Comparison of ENCODE assay signal across 20 cellular contexts in the genomic region with DNA sequence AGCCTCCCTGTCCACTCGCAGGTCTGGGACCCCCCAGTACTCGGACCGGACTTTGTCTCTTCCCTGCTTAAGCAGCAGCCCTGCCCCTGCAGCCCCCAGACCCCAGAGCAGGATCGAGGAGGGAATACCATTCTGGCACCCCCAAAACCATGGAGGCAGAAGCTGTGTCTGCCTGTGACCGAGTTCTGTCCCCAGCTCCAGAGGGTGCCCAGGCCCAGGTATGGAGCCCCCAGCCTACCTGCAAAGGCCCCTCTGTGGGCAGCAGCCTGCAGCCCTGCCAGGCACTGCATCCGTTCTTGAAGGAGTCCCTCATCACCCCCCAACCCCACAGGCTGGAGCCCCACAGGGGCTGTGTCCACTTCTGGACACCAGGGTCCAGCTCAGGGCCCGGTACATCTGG.
"Had no signal": no experiment of that assay in that cellular context is flagged by ENCODE, and none has a peak within 500 bp of the region (broad histone marks: within the 10 kb centered on the region; RNA-seq: fewer than 3 reads in every experiment).

No MANE protein-coding gene starts in this region.

- H3K9me3 Mint-ChIP-seq: activated naive CD4-positive, alpha-beta T cell treated with anti-CD3 and anti-CD28 coated beads, Interleukin-2, amount 50 U/mL, for 72 hours; activated T-cell treated with anti-CD3 and anti-CD28 coated beads, Interleukin-2, amount 50 U/mL, for 72 hours; immature natural killer cell; stimulated activated naive CD8-positive, alpha-beta T cell treated with anti-CD3 and anti-CD28 coated beads, Interleukin-15, Interleukin-2, amounts not matched to agents 100 ng/mL and 50 ng/mL, for 24 hours had no signal

- H3K4me1 ChIP-seq: adrenal gland, esophagus squamous epithelium had no signal

- H3K36me3 ChIP-seq: adrenal gland, esophagus squamous epithelium, neutrophil, tibial nerve had no signal

- H3K36me3 Mint-ChIP-seq: immature natural killer cell; naive thymus-derived CD4-positive, alpha-beta T cell had no signal

- H3K4me3 Mint-ChIP-seq: activated T-cell treated with anti-CD3 and anti-CD28 coated beads, Interleukin-2, amount 50 U/mL, for 72 hours; immature natural killer cell; naive thymus-derived CD4-positive, alpha-beta T cell; stimulated activated naive CD8-positive, alpha-beta T cell treated with anti-CD3 and anti-CD28 coated beads, Interleukin-15, Interleukin-2, amounts not matched to agents 100 ng/mL and 50 ng/mL, for 24 hours had no signal

- H3K4me3 ChIP-seq: adrenal gland, esophagus squamous epithelium, tibial nerve had no signal

- H3K27ac ChIP-seq: adrenal gland, esophagus squamous epithelium, neutrophil, tibial nerve had no signal

- DNase-seq: activated CD4-positive, alpha-beta T cell treated with anti-CD3 and anti-CD28 coated beads, Interleukin-2, amount 50 U/mL, for 4 hours; activated CD4-positive, CD25-positive, alpha-beta regulatory T cell treated with anti-CD3 and anti-CD28 coated beads, Interleukin-2, amount 50 U/mL, for 72 hours; activated gamma-delta T cell treated with Interleukin-2 at 50 U/mL for 16 hours; activated T-cell treated with anti-CD3 and anti-CD28 coated beads, Interleukin-2, amount 50 U/mL, for 72 hours; dermis blood vessel endothelial cell; effector memory CD4-positive, alpha-beta T cell; esophagus squamous epithelium; immature natural killer cell; mesenchymal stem cell; naive thymus-derived CD4-positive, alpha-beta T cell; stimulated activated CD4-positive, alpha-beta T cell treated with anti-CD3 and anti-CD28 coated beads, Interleukin-12 subunit alpha, Interleukin-12 subunit beta, amount 100 ng/mL, for 4 hours; stimulated activated CD4-positive, alpha-beta T cell treated with anti-CD3 and anti-CD28 coated beads, Interleukin-1b, Interleukin-23, amount 100 ng/mL, for 48 hours; SW 1271; T-helper 2 cell had no signal

- ATAC-seq: activated naive CD4-positive, alpha-beta T cell treated with anti-CD3 and anti-CD28 coated beads, Interleukin-2, amount 50 U/mL, for 72 hours; activated T-cell treated with anti-CD3 and anti-CD28 coated beads, Interleukin-2, amount 50 U/mL, for 72 hours; left ventricle myocardium superior; naive thymus-derived CD4-positive, alpha-beta T cell had no signal

- H3K9me3 ChIP-seq: adrenal gland, esophagus squamous epithelium, neutrophil, tibial nerve had no signal

- H3K27ac Mint-ChIP-seq: activated naive CD4-positive, alpha-beta T cell treated with anti-CD3 and anti-CD28 coated beads, Interleukin-2, amount 50 U/mL, for 72 hours; activated T-cell treated with anti-CD3 and anti-CD28 coated beads, Interleukin-2, amount 50 U/mL, for 72 hours; immature natural killer cell; naive thymus-derived CD4-positive, alpha-beta T cell; stimulated activated naive CD8-positive, alpha-beta T cell treated with anti-CD3 and anti-CD28 coated beads, Interleukin-15, Interleukin-2, amounts not matched to agents 100 ng/mL and 50 ng/mL, for 24 hours had no signal

- H3K27me3 Mint-ChIP-seq: stimulated activated naive CD8-positive, alpha-beta T cell treated with anti-CD3 and anti-CD28 coated beads, Interleukin-15, Interleukin-2, amounts not matched to agents 100 ng/mL and 50 ng/mL, for 24 hours had no signal
